Comparison of ENCODE assay signal across 1 cellular context in genomic region chrX:40278340-40279090, GRCh38.
TF ChIP-seq lines count a peak whose summit lies in the region.

No MANE protein-coding gene starts in this region.

TF ChIP-seq in HEK293, 187 proteins besides CTCF, POLR2A, EP300 and RAD21 (continued from another document):
- no peak for TF ChIP-seq ZSCAN5A (tag by site-specific recombination; IDR thresholded peaks at IDR 0.05)
- no peak for TF ChIP-seq ZNF704 (tag by site-specific recombination; IDR thresholded peaks at IDR 0.05)
- TF ChIP-seq ZNF133 (tag by site-specific recombination; IDR thresholded peaks at IDR 0.05): no peak
- no peak for TF ChIP-seq FEZF1 (tag by site-specific recombination; IDR thresholded peaks at IDR 0.05)
- no peak for TF ChIP-seq KLF17 (tag by site-specific recombination; IDR thresholded peaks at IDR 0.05)
- TF ChIP-seq ZNF701 (tag by site-specific recombination; IDR thresholded peaks at IDR 0.05): no peak
- TF ChIP-seq ZNF692 (tag by site-specific recombination; IDR thresholded peaks at IDR 0.05): peak; percentile 64
- TF ChIP-seq ZNF16 (tag by site-specific recombination; IDR thresholded peaks at IDR 0.05; ENCODE audit: low read depth): no peak
TF ChIP-seq in HEK293: peak in this region for 7.
